17 cellular contexts compared by ENCODE assay signal in the genomic region with DNA sequence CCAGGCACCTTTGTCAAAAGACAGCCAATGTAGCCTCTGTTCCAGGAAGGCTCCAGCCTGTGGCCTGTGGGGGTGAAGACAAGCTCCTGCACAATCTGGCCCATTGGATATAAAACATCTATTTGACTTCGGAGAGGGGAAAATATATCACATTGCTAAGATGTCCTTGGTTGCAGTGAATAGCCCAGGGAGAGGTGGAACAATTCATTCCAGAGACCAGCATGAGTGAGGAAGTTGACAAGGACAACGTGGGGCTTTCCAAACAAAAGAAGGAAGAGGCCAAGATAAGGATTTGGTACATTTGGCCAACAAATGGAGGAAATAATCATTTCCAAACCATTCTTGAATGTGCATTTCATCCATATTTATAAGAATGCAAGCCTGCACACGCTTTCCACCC.
DNase-seq lines count a peak whose midpoint lies in the region; ATAC-seq and TF ChIP-seq lines count a peak whose summit lies in the region.
"Had no signal": no experiment of that assay in that cellular context is flagged by ENCODE, and none has a peak within 500 bp of the region (broad histone marks: within the 10 kb centered on the region; RNA-seq: fewer than 3 reads in every experiment).

No MANE protein-coding gene starts in this region.

- H3K4me3 ChIP-seq in SK-N-SH (ENCODE audit: low read depth in 2 of 2, low read length in 1 of 2) (no peak overlapping the region), left ventricle myocardium inferior (no peak overlapping the region), uterus (no peak overlapping the region)

- H3K4me1 ChIP-seq in SK-N-SH (ENCODE audit: control insufficient read depth in 1 of 2, insufficient read depth in 2 of 2, low read depth in 1 of 2, low read length in 1 of 2) (peaks cover 29 to 70% of the 10 kb centered on the region in 2 experiments), left ventricle myocardium inferior (peaks cover 99% of the 10 kb centered on the region), uterus (peaks cover 5 to 22% of the 10 kb centered on the region in 2 donors)

- peak overlapping the region; percentile 33; the same call in 1 of the 2 replicates for H3K4me2 ChIP-seq in SK-N-SH

- no peak for TF ChIP-seq POLR2A in uterus (IDR thresholded peaks at IDR 0.05)

- no peaks in the 10 kb centered on the region for H3K9me3 Mint-ChIP-seq in osteocyte (ENCODE audit: unreplicated experiment)
- H3K9me3 Mint-ChIP-seq: activated CD4-positive, alpha-beta memory T cell treated with anti-CD3 and anti-CD28 coated beads for 36 hours had no signal

- no peaks in the 10 kb centered on the region for H3K36me3 ChIP-seq in SK-N-SH (replicated peaks in 1 of 2; ENCODE audit: control insufficient read depth in 1 of 2, insufficient read depth in 2 of 2, low read length in 1 of 2)
- H3K36me3 ChIP-seq in left ventricle myocardium inferior = no peaks in the 10 kb centered on the region
- no peaks in the 10 kb centered on the region for H3K36me3 ChIP-seq in uterus

- intact Hi-C loops in left ventricle myocardium inferior (cut with micrococcal nuclease) (no loop called here), uterus (cut with DNase I; ENCODE audit: low total_unique reads) (no loop called here)

- peaks cover 10% of the 10 kb centered on the region for H3F3A ChIP-seq in SK-N-SH (replicated peaks; ENCODE audit: insufficient read depth)

- H4K20me1 ChIP-seq in SK-N-SH (ENCODE audit: insufficient read depth) = no peaks in the 10 kb centered on the region

- WGBS in SK-N-SH (ENCODE audit: low lambda C conversion rate) = 77% methylated on average over 3 of the region's 3 CpGs

- TF ChIP-seq RAD21 in SK-N-SH (IDR thresholded peaks at IDR 0.05; ENCODE audit: low read length) = no peak

- H3K9me2 ChIP-seq in SK-N-SH = no peaks in the 10 kb centered on the region

- H3K9me3 ChIP-seq in SK-N-SH (no peaks in the 10 kb centered on the region), left ventricle myocardium inferior (replicated peaks) (no peaks in the 10 kb centered on the region), uterus (no peaks in the 10 kb centered on the region)

- TF ChIP-seq EP300 in SK-N-SH (IDR thresholded peaks at IDR 0.05; ENCODE audit: borderline replicate concordance in 1 of 2, low read depth in 1 of 2, low read length in 1 of 2) = no peak

- no peak overlapping the region for H3K4me3 Mint-ChIP-seq in osteocyte (ENCODE audit: unreplicated experiment)
- H3K4me3 Mint-ChIP-seq: activated CD4-positive, alpha-beta memory T cell treated with anti-CD3 and anti-CD28 coated beads for 36 hours had no signal

- peaks cover 8% of the 10 kb centered on the region for H3K27me3 Mint-ChIP-seq in osteocyte (ENCODE audit: unreplicated experiment)

- H2AFZ ChIP-seq in SK-N-SH (ENCODE audit: low read depth) = no peak overlapping the region

- peak overlapping the region in 1 of 2 experiments; percentile 72; a peak in 2 of 4 replicates for H3K27ac ChIP-seq in SK-N-SH (ENCODE audit: low read depth in 2 of 2, low read length in 1 of 2)
- H3K27ac ChIP-seq in left ventricle myocardium inferior (replicated peaks) = peak overlapping the region; percentile 88
- H3K27ac ChIP-seq in uterus = peak overlapping the region; percentile 48 to 60
- H3K27ac ChIP-seq: 22Rv1 had no signal

- H3K4me1 Mint-ChIP-seq in osteocyte (ENCODE audit: unreplicated experiment) = peaks cover 64% of the 10 kb centered on the region

- POLR2A ChIA-PET in SK-N-SH (lab: Yijun Ruan, JAX) = no interaction called here

- ATAC-seq in SK-N-SH treated with all-trans-retinoic acid at 6 μM for 48 hours (no peak), HG03378 (IDR thresholded peaks at IDR 0.05; ENCODE audit: unreplicated experiment) (no peak)

- H3K9ac ChIP-seq in SK-N-SH = no peak overlapping the region

- no peak for DNase-seq in SK-N-SH
- no peak for DNase-seq in left ventricle myocardium inferior
- no peak for DNase-seq in osteocyte (ENCODE audit: extremely low spot score, unreplicated experiment)
- DNase-seq in uterus = no peak
- no peak for DNase-seq in mucosa of gallbladder (ENCODE audit: low spot score)
- no peak for DNase-seq in Ammon's horn (ENCODE audit: low spot score)
- DNase-seq: activated CD4-positive, alpha-beta memory T cell treated with anti-CD3 and anti-CD28 coated beads for 36 hours; activated effector memory CD4-positive, alpha-beta T cell treated with Interleukin-2 at 50 U/mL for 16 hours; GF-D8; Karpas-422; NCI-H1694; NCI-H510A treated with DMSO at 0.1 percent for 48 hours; stimulated activated CD4-positive, alpha-beta T cell treated with anti-CD3 and anti-CD28 coated beads, Interleukin-4, amount 100 ng/mL, for 1 hour had no signal

- no peaks in the 10 kb centered on the region for H3K36me3 Mint-ChIP-seq in osteocyte (ENCODE audit: unreplicated experiment)
- H3K36me3 Mint-ChIP-seq: activated CD4-positive, alpha-beta memory T cell treated with anti-CD3 and anti-CD28 coated beads for 36 hours had no signal

- H3K79me2 ChIP-seq in SK-N-SH (ENCODE audit: insufficient read depth) = no peaks in the 10 kb centered on the region

- CTCF ChIA-PET in SK-N-SH (lab: Yijun Ruan, JAX) = interaction anchor here (1.4 to 2.2 kb wide), 2 partner anchors 10 to 34 kb away, joined by 3 to 5 read pairs; no protein-coding TSS in a partner anchor

- H3K27me3 ChIP-seq in SK-N-SH (ENCODE audit: insufficient read depth) (no peaks in the 10 kb centered on the region), left ventricle myocardium inferior (ENCODE audit: low read depth) (no peaks in the 10 kb centered on the region), uterus (no peaks in the 10 kb centered on the region)

- peak overlapping the region; percentile 38 for H3K27ac Mint-ChIP-seq in osteocyte (ENCODE audit: unreplicated experiment)
- H3K27ac Mint-ChIP-seq: activated CD4-positive, alpha-beta memory T cell treated with anti-CD3 and anti-CD28 coated beads for 36 hours; progenitor cell of endocrine pancreas had no signal

- TF ChIP-seq CTCF in SK-N-SH (IDR thresholded peaks at IDR 0.05) (no peak), left ventricle myocardium inferior (IDR thresholded peaks at IDR 0.05; ENCODE audit: borderline replicate concordance) (no peak), osteocyte (IDR thresholded peaks at IDR 0.05) (no peak), uterus (IDR thresholded peaks at IDR 0.05) (no peak)

TF ChIP-seq in SK-N-SH, 30 proteins besides CTCF, POLR2A, EP300 and RAD21 (continues in another document):
- TF ChIP-seq JUND (IDR thresholded peaks at IDR 0.05) = no peak
- TF ChIP-seq POLR2AphosphoS5 (IDR thresholded peaks at IDR 0.05; ENCODE audit: low read depth, low read length) = no peak
- TF ChIP-seq, protein P1, sequence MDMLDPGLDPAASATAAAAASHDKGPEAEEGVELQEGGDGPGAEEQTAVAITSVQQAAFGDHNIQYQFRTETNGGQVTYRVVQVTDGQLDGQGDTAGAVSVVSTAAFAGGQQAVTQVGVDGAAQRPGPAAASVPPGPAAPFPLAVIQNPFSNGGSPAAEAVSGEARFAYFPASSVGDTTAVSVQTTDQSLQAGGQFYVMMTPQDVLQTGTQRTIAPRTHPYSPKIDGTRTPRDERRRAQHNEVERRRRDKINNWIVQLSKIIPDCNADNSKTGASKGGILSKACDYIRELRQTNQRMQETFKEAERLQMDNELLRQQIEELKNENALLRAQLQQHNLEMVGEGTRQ (IDR thresholded peaks at IDR 0.05; ENCODE audit: borderline replicate concordance, low read depth, low read length) = no peak
- no peak for TF ChIP-seq RXRA (IDR thresholded peaks at IDR 0.05; ENCODE audit: borderline replicate concordance, low read depth)
- TF ChIP-seq NFIC (IDR thresholded peaks at IDR 0.05; ENCODE audit: borderline replicate concordance) = no peak
- TF ChIP-seq MXI1 (IDR thresholded peaks at IDR 0.05; ENCODE audit: low read depth, low read length) = no peak
- TF ChIP-seq SIN3A (IDR thresholded peaks at IDR 0.05; ENCODE audit: borderline replicate concordance, low read depth, low read length) = no peak
- no peak for TF ChIP-seq GATA2 (CRISPR knock-in tag; IDR thresholded peaks at IDR 0.05)
- no peak for TF ChIP-seq CHD2 (IDR thresholded peaks at IDR 0.05; ENCODE audit: low read length, partially characterized antibody)
- no peak for TF ChIP-seq USF1 (IDR thresholded peaks at IDR 0.05; ENCODE audit: borderline replicate concordance, low read depth)

TF ChIP-seq in SK-N-SH treated with all-trans-retinoic acid at 6 μM for 48 hours, 23 proteins besides CTCF, POLR2A, EP300 and RAD21:
- TF ChIP-seq ZFP3 (CRISPR knock-in tag; IDR thresholded peaks at IDR 0.05) (no peak), TOX (CRISPR knock-in tag; IDR thresholded peaks at IDR 0.05; ENCODE audit: borderline replicate concordance) (no peak), PPARA (CRISPR knock-in tag; IDR thresholded peaks at IDR 0.05; ENCODE audit: borderline replicate concordance) (no peak), TCF4 (CRISPR knock-in tag; IDR thresholded peaks at IDR 0.05; ENCODE audit: borderline replicate concordance) (no peak), GLIS3 (CRISPR knock-in tag; IDR thresholded peaks at IDR 0.05) (no peak), ZNF565 (CRISPR knock-in tag; conservative IDR thresholded peaks at IDR 0.05; ENCODE audit: low read depth) (no peak), ARNTL (CRISPR knock-in tag; IDR thresholded peaks at IDR 0.05; ENCODE audit: borderline replicate concordance, low read depth) (no peak)
- TF ChIP-seq, protein P2, sequence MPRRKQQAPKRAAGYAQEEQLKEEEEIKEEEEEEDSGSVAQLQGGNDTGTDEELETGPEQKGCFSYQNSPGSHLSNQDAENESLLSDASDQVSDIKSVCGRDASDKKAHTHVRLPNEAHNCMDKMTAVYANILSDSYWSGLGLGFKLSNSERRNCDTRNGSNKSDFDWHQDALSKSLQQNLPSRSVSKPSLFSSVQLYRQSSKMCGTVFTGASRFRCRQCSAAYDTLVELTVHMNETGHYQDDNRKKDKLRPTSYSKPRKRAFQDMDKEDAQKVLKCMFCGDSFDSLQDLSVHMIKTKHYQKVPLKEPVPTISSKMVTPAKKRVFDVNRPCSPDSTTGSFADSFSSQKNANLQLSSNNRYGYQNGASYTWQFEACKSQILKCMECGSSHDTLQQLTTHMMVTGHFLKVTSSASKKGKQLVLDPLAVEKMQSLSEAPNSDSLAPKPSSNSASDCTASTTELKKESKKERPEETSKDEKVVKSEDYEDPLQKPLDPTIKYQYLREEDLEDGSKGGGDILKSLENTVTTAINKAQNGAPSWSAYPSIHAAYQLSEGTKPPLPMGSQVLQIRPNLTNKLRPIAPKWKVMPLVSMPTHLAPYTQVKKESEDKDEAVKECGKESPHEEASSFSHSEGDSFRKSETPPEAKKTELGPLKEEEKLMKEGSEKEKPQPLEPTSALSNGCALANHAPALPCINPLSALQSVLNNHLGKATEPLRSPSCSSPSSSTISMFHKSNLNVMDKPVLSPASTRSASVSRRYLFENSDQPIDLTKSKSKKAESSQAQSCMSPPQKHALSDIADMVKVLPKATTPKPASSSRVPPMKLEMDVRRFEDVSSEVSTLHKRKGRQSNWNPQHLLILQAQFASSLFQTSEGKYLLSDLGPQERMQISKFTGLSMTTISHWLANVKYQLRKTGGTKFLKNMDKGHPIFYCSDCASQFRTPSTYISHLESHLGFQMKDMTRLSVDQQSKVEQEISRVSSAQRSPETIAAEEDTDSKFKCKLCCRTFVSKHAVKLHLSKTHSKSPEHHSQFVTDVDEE (CRISPR knock-in tag; IDR thresholded peaks at IDR 0.05) = no peak
